Comparison of ENCODE assay signal across 7 cellular contexts in the genomic region with DNA sequence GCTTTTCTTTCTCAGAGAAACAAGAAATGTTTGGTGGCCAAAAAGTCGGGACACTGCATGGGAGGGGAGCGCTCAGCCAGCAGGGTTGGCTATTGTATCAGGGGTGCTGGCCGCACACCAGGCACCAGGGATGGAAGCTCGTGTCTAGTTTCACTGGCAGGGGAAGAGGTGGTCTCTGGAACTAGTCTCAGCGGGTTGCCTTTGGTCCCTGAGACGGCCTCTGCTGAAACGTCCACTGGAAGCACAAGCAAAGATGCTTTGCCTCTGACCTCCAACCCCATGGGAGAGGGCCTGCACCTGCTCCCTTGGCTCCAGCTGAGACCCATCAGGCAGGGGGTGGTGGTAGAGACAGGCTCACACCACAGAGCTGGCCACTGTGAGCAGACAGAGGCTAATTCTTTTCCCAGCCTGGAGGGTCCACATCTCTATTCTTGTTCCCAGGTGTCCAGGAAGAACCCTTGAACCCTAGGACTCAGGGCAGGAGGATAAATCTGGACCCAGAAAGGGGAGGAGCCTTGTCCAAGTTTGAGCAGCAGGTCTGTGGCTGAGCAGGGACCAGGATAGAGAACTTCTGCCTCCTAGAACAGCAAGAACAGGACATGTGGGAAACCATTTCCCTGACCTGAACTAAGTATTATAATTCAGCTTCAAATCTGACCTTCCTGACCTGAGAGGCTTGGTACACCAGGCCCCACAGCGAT.
A peak's percentile ranks its signal among the peaks of the same experiment; 100 is the strongest.
DNase-seq lines count a peak whose midpoint lies in the region; ATAC-seq and TF ChIP-seq lines count a peak whose summit lies in the region.

No MANE protein-coding gene starts in this region.

- in situ Hi-C loops in brain microvascular endothelial cell (cut with HindIII; ENCODE audit: low pct_ligation_motif_present, low sequenced_read_pairs), result no loop called here

- intact Hi-C loops in right lobe of liver (cut with DNase I), result no loop called here

- no peaks in the 10 kb centered on the region for H3K36me3 ChIP-seq in HUES48 (ENCODE audit: control insufficient read depth, insufficient read depth, low read length)
- no peaks in the 10 kb centered on the region for H3K36me3 ChIP-seq in brain microvascular endothelial cell (replicated peaks)
- no peaks in the 10 kb centered on the region for H3K36me3 ChIP-seq in right lobe of liver
- peaks cover 0 to 2% of the 10 kb centered on the region in 2 donors for H3K36me3 ChIP-seq in stomach smooth muscle (ENCODE audit: control insufficient read depth in 2 of 2, insufficient read depth in 2 of 2, low read length in 2 of 2)

- WGBS in right lobe of liver (ENCODE audit: insufficient coverage, low coverage, low lambda C conversion rate, missing lambda C conversion rate), result 40% methylated on average over 1 of the region's 8 CpGs

- no peak for TF ChIP-seq POLR2A in right lobe of liver (IDR thresholded peaks at IDR 0.05)

- DNase-seq in brain microvascular endothelial cell (no peak), right lobe of liver (peak in 2 of 3 donors; percentile 40 to 46), middle frontal gyrus (ENCODE audit: extremely low spot score, low spot score) (no peak)
- no peak for DNase-seq in stimulated activated CD4-positive, alpha-beta T cell treated with anti-CD3 and anti-CD28 coated beads, Interleukin-4, amount 100 ng/mL, for 4 hours

- H3K9ac ChIP-seq in HUES48 (ENCODE audit: low read depth, low read length) (no peak overlapping the region), stomach smooth muscle (ENCODE audit: low read length in 2 of 2) (peak overlapping the region; percentile 64 to 82)

- H3K9me3 ChIP-seq in HUES48 (ENCODE audit: control insufficient read depth, insufficient read depth, low read length), result no peaks in the 10 kb centered on the region
- H3K9me3 ChIP-seq in right lobe of liver, result no peaks in the 10 kb centered on the region
- H3K9me3 ChIP-seq in stomach smooth muscle (ENCODE audit: control insufficient read depth in 2 of 2, low read length in 2 of 2), result no peaks in the 10 kb centered on the region

- H3K27ac ChIP-seq in HUES48 (ENCODE audit: low read depth, low read length) (no peak overlapping the region), brain microvascular endothelial cell (no peak overlapping the region), right lobe of liver (no peak overlapping the region), stomach smooth muscle (ENCODE audit: low read length) (peak overlapping the region; percentile 88)

- H3K27me3 ChIP-seq in HUES48 (ENCODE audit: control insufficient read depth, insufficient read depth, low read length) (no peaks in the 10 kb centered on the region), brain microvascular endothelial cell (replicated peaks) (no peaks in the 10 kb centered on the region), right lobe of liver (no peaks in the 10 kb centered on the region), stomach smooth muscle (ENCODE audit: control insufficient read depth in 1 of 2, insufficient read depth in 2 of 2, low read length in 2 of 2) (no peaks in the 10 kb centered on the region)

- H3K4me1 ChIP-seq in HUES48 (ENCODE audit: control insufficient read depth, insufficient read depth, low read length) (peaks cover 22% of the 10 kb centered on the region), right lobe of liver (no peaks in the 10 kb centered on the region), stomach smooth muscle (ENCODE audit: control insufficient read depth, insufficient read depth, low read length) (peaks cover 80% of the 10 kb centered on the region)

- peak overlapping the region; percentile 62 for H3K4me3 ChIP-seq in HUES48 (ENCODE audit: low read depth, low read length)
- H3K4me3 ChIP-seq in brain microvascular endothelial cell (ENCODE audit: low read depth, low read length), result peak overlapping the region; percentile 66
- H3K4me3 ChIP-seq in right lobe of liver, result no peak overlapping the region
- H3K4me3 ChIP-seq in stomach smooth muscle (ENCODE audit: low read length in 2 of 2), result peak overlapping the region; percentile 73 to 78

- ATAC-seq in right lobe of liver (no peak), GM18502 (IDR thresholded peaks at IDR 0.05; ENCODE audit: poor library complexity, unreplicated experiment) (no peak)

- TF ChIP-seq CTCF in brain microvascular endothelial cell (IDR thresholded peaks at IDR 0.05; ENCODE audit: low read depth, low read length, missing control alignments) (no peak), right lobe of liver (IDR thresholded peaks at IDR 0.05) (no peak)

Comparison
In these comparisons a context has a peak if more than half of its experiments do, and no peak if none do; other contexts are left out.
1. H3K4me3 ChIP-seq: peak in HUES48 (single experiment), brain microvascular endothelial cell (single experiment) and stomach smooth muscle (2 of 2); none in right lobe of liver (0 of 3).
2. DNase-seq: peak in right lobe of liver (2 of 3); none in brain microvascular endothelial cell (single experiment), stimulated activated CD4-positive, alpha-beta T cell treated with anti-CD3 and anti-CD28 coated beads, Interleukin-4, amount 100 ng/mL, for 4 hours (0 of 2) and middle frontal gyrus (single experiment).